Comparison of ENCODE assay signal across 9 cellular contexts in genomic region chr1:241551759-241552638, GRCh38. TPM values are rescaled to one million over a fixed set of nuclear protein-coding genes. Genes with fewer than 3 reads are reported as not detected.
DNase-seq lines count a peak whose midpoint lies in the region; ATAC-seq and TF ChIP-seq lines count a peak whose summit lies in the region.
"Had no signal": no experiment of that assay in that cellular context is flagged by ENCODE, and none has a peak within 500 bp of the region (broad histone marks: within the 10 kb centered on the region; RNA-seq: fewer than 3 reads in every experiment).

No MANE protein-coding gene starts in this region.

- TF ChIP-seq CTCF in cardiac fibroblast (IDR thresholded peaks at IDR 0.05; ENCODE audit: low read depth, low read length) = no peak
- no peak for TF ChIP-seq CTCF in progenitor cell of endocrine pancreas (IDR thresholded peaks at IDR 0.05; ENCODE audit: unreplicated experiment)

- H3K27me3 Mint-ChIP-seq in progenitor cell of endocrine pancreas = no peaks in the 10 kb centered on the region
- H3K27me3 Mint-ChIP-seq: brain had no signal

- H3K4me1 Mint-ChIP-seq in progenitor cell of endocrine pancreas (ENCODE audit: low read depth) = no peaks in the 10 kb centered on the region
- H3K4me1 Mint-ChIP-seq: brain had no signal

- no peak for DNase-seq in SK-N-MC (ENCODE audit: low read depth, low spot score)
- DNase-seq in cardiac fibroblast (ENCODE audit: low read depth in 2 of 2) = peak; percentile 6 to 18
- DNase-seq in stimulated activated CD4-positive, alpha-beta T cell treated with anti-CD3 and anti-CD28 coated beads, Interleukin-2, amount 100 ng/mL, for 4 hours (ENCODE audit: low read depth) = peak; percentile 35
- DNase-seq in islet precursor cell = no peak
- no peak for DNase-seq in progenitor cell of endocrine pancreas (ENCODE audit: low spot score, unreplicated experiment)

- H3K36me3 ChIP-seq in SK-N-MC (ENCODE audit: insufficient read depth, low read length) = peaks cover 70% of the 10 kb centered on the region

- H3K36me3 Mint-ChIP-seq in progenitor cell of endocrine pancreas (ENCODE audit: insufficient read depth) = no peaks in the 10 kb centered on the region
- H3K36me3 Mint-ChIP-seq: brain had no signal

- H3K9me3 ChIP-seq in SK-N-MC (ENCODE audit: low read depth, low read length) = no peaks in the 10 kb centered on the region

- H3K9me3 Mint-ChIP-seq in progenitor cell of endocrine pancreas (ENCODE audit: low read depth) = peaks cover 4% of the 10 kb centered on the region
- H3K9me3 Mint-ChIP-seq: brain had no signal

- peak overlapping the region; percentile 98 for H3K27ac ChIP-seq in SK-N-MC

- H3K4me3 ChIP-seq in SK-N-MC (no peak overlapping the region), cardiac fibroblast (replicated peaks in 1 of 2; ENCODE audit: low read depth in 2 of 2, low read length in 2 of 2) (no peak overlapping the region)

- ATAC-seq in GM18502 (IDR thresholded peaks at IDR 0.05; ENCODE audit: poor library complexity, unreplicated experiment) = peak; percentile 87
- peak; percentile 91 for ATAC-seq in HG02852 (IDR thresholded peaks at IDR 0.05; ENCODE audit: unreplicated experiment)
- ATAC-seq in SK-N-SH treated with all-trans-retinoic acid at 6 μM for 48 hours = no peak

- H3K4me3 Mint-ChIP-seq in progenitor cell of endocrine pancreas (ENCODE audit: low read depth) = no peak overlapping the region
- H3K4me3 Mint-ChIP-seq: brain had no signal

- H3K27ac Mint-ChIP-seq in progenitor cell of endocrine pancreas = no peak overlapping the region
- H3K27ac Mint-ChIP-seq: brain had no signal

- H3K9ac ChIP-seq in SK-N-MC (ENCODE audit: insufficient read length) = no peak overlapping the region

TF ChIP-seq in SK-N-SH treated with all-trans-retinoic acid at 6 μM for 48 hours, 23 proteins besides CTCF, POLR2A, EP300 and RAD21:
- TF ChIP-seq ZC3H10 (CRISPR knock-in tag; IDR thresholded peaks at IDR 0.05) = no peak
- no peak for TF ChIP-seq ZFP3 (CRISPR knock-in tag; IDR thresholded peaks at IDR 0.05)
- no peak for TF ChIP-seq ISL1 (CRISPR knock-in tag; IDR thresholded peaks at IDR 0.05)
- TF ChIP-seq CSRNP3 (CRISPR knock-in tag; IDR thresholded peaks at IDR 0.05) = no peak
- TF ChIP-seq ESRRG (CRISPR knock-in tag; IDR thresholded peaks at IDR 0.05) = no peak
- TF ChIP-seq CREB5 (CRISPR knock-in tag; IDR thresholded peaks at IDR 0.05; ENCODE audit: low read depth) = no peak
- TF ChIP-seq CSDC2 (CRISPR knock-in tag; IDR thresholded peaks at IDR 0.05) = no peak
- TF ChIP-seq ARNTL (CRISPR knock-in tag; IDR thresholded peaks at IDR 0.05; ENCODE audit: borderline replicate concordance, low read depth) = no peak
- no peak for TF ChIP-seq OSR1 (CRISPR knock-in tag; IDR thresholded peaks at IDR 0.05)
- no peak for TF ChIP-seq SNAI2 (CRISPR knock-in tag; IDR thresholded peaks at IDR 0.05)
- TF ChIP-seq, protein P1, sequence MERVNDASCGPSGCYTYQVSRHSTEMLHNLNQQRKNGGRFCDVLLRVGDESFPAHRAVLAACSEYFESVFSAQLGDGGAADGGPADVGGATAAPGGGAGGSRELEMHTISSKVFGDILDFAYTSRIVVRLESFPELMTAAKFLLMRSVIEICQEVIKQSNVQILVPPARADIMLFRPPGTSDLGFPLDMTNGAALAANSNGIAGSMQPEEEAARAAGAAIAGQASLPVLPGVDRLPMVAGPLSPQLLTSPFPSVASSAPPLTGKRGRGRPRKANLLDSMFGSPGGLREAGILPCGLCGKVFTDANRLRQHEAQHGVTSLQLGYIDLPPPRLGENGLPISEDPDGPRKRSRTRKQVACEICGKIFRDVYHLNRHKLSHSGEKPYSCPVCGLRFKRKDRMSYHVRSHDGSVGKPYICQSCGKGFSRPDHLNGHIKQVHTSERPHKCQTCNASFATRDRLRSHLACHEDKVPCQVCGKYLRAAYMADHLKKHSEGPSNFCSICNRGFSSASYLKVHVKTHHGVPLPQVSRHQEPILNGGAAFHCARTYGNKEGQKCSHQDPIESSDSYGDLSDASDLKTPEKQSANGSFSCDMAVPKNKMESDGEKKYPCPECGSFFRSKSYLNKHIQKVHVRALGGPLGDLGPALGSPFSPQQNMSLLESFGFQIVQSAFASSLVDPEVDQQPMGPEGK (CRISPR knock-in tag; IDR thresholded peaks at IDR 0.05; ENCODE audit: borderline replicate concordance) = no peak
- TF ChIP-seq ZNF70 (CRISPR knock-in tag; IDR thresholded peaks at IDR 0.05) = no peak
- no peak for TF ChIP-seq POU6F1 (CRISPR knock-in tag; IDR thresholded peaks at IDR 0.05; ENCODE audit: borderline replicate concordance, low read depth)
- TF ChIP-seq BACH2 (CRISPR knock-in tag; IDR thresholded peaks at IDR 0.05; ENCODE audit: borderline replicate concordance) = no peak
- TF ChIP-seq GLIS3 (CRISPR knock-in tag; IDR thresholded peaks at IDR 0.05) = no peak
- TF ChIP-seq TCF4 (CRISPR knock-in tag; IDR thresholded peaks at IDR 0.05; ENCODE audit: borderline replicate concordance) = no peak

RNA-seq across cellular contexts. Expression of gene KMO, which starts 19.8 kb away (rescaled TPM):
- total RNA-seq in progenitor cell of endocrine pancreas = not detected in 2 replicates

RNA-seq across cellular contexts. Expression of gene FH, which starts 32.4 kb away (rescaled TPM):
- 59.7 and 64.2 TPM in 2 replicates for total RNA-seq in progenitor cell of endocrine pancreas

Comparison
In these comparisons a context has a peak if more than half of its experiments do, and no peak if none do; other contexts are left out.
1. DNase-seq: peak in cardiac fibroblast (2 of 2) and stimulated activated CD4-positive, alpha-beta T cell treated with anti-CD3 and anti-CD28 coated beads, Interleukin-2, amount 100 ng/mL, for 4 hours (single experiment); none in SK-N-MC (single experiment), islet precursor cell (single experiment) and progenitor cell of endocrine pancreas (single experiment).